8 cellular contexts compared by ENCODE assay signal in the genomic region with DNA sequence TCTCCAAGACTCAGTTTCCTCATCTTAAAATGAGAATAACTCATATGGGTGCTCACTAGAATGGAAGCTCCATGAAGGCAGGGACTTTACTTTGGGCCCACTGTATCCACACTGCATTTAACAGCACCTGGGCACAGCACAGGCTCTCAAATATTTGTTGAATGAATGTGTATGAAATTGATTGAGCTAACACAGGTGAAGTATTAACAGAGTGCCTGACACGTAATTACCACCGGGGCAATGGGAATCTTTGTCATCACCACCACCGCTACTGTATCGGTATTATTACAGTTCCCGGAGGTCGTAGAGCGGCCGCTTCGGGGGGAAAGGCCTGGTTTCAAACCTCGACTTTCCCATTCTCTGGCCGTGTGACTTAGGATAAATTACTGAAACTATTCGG. TPM values are rescaled to one million over a fixed set of nuclear protein-coding genes. Genes with fewer than 3 reads are reported as not detected.
DNase-seq lines count a peak whose midpoint lies in the region; ATAC-seq, FAIRE-seq and TF ChIP-seq lines count a peak whose summit lies in the region.

No MANE protein-coding gene starts in this region.

- H3K36me3 Mint-ChIP-seq in activated CD4-positive, alpha-beta T cell treated with anti-CD3 and anti-CD28 coated beads, Interleukin-2, amount 10 ng/mL, durations not matched to agents 24 days and 14 days (ENCODE audit: low read depth): peaks cover 3% of the 10 kb centered on the region
- H3K36me3 Mint-ChIP-seq in activated T-helper 17 cell treated with anti-CD3 and anti-CD28 coated beads, Interleukin-2, amount 50 U/mL, for 72 hours (ENCODE audit: low read depth): peaks cover 11% of the 10 kb centered on the region

- peak overlapping the region; percentile 98 for H3K4me3 Mint-ChIP-seq in activated CD4-positive, alpha-beta T cell treated with anti-CD3 and anti-CD28 coated beads, Interleukin-2, amount 10 ng/mL, durations not matched to agents 24 days and 14 days
- peak overlapping the region; percentile 97 for H3K4me3 Mint-ChIP-seq in activated T-helper 17 cell treated with anti-CD3 and anti-CD28 coated beads, Interleukin-2, amount 50 U/mL, for 72 hours

- no peak for ATAC-seq in activated T-helper 17 cell treated with anti-CD3 and anti-CD28 coated beads, Interleukin-2, amount 50 U/mL, for 72 hours (replicated peaks)
- no peak for ATAC-seq in sciatic nerve
- no peak for ATAC-seq in HG03565 (IDR thresholded peaks at IDR 0.05; ENCODE audit: unreplicated experiment)
- no peak for ATAC-seq in GM18870 (IDR thresholded peaks at IDR 0.05; ENCODE audit: unreplicated experiment)

- H3K27ac Mint-ChIP-seq in activated CD4-positive, alpha-beta T cell treated with anti-CD3 and anti-CD28 coated beads, Interleukin-2, amount 10 ng/mL, durations not matched to agents 24 days and 14 days: no peak overlapping the region
- peak overlapping the region; percentile 99 for H3K27ac Mint-ChIP-seq in activated T-helper 17 cell treated with anti-CD3 and anti-CD28 coated beads, Interleukin-2, amount 50 U/mL, for 72 hours

- peaks cover 9 to 11% of the 10 kb centered on the region in 2 donors for H3K4me1 ChIP-seq in kidney (ENCODE audit: control insufficient read depth in 1 of 2, insufficient read depth in 1 of 2, low read depth in 1 of 2, low read length in 2 of 2)
- H3K4me1 ChIP-seq in suprapubic skin: peaks cover 22% of the 10 kb centered on the region

- H3K4me3 ChIP-seq in kidney (ENCODE audit: low read length in 2 of 2) (peak overlapping the region; percentile 73 to 89), suprapubic skin (peak overlapping the region; percentile 93)

- intact Hi-C loops in activated CD4-positive, alpha-beta T cell treated with anti-CD3 and anti-CD28 coated beads, Interleukin-2, amount 10 ng/mL, durations not matched to agents 24 days and 14 days (cut with micrococcal nuclease): loop anchor here (5.0 to 10.0 kb wide), 2 partner anchors 142 to 471 kb away; a partner anchor contains a TSS
- intact Hi-C loops in kidney (cut with DNase I): no loop called here
- intact Hi-C loops in sciatic nerve (cut with DNase I): no loop called here

- DNase-seq in activated CD4-positive, alpha-beta T cell treated with anti-CD3 and anti-CD28 coated beads, Interleukin-2, amount 10 ng/mL, durations not matched to agents 24 days and 14 days: no peak
- DNase-seq in activated CD4-positive, alpha-beta T cell treated with anti-CD3 and anti-CD28 coated beads for 1 hour: no peak
- DNase-seq in kidney (no peak), suprapubic skin (ENCODE audit: low spot score in 2 of 2) (no peak), sciatic nerve (ENCODE audit: low spot score) (no peak)

- WGBS in suprapubic skin: 83% methylated on average over 12 of the region's 12 CpGs

- peaks cover 2% of the 10 kb centered on the region for H3K27me3 Mint-ChIP-seq in activated CD4-positive, alpha-beta T cell treated with anti-CD3 and anti-CD28 coated beads, Interleukin-2, amount 10 ng/mL, durations not matched to agents 24 days and 14 days
- no peaks in the 10 kb centered on the region for H3K27me3 Mint-ChIP-seq in activated T-helper 17 cell treated with anti-CD3 and anti-CD28 coated beads, Interleukin-2, amount 50 U/mL, for 72 hours

- peak overlapping the region in 1 of 2 donors; percentile 80 for H3K9ac ChIP-seq in kidney (ENCODE audit: low read length in 2 of 2)

- TF ChIP-seq EP300 in suprapubic skin (IDR thresholded peaks at IDR 0.05): no peak

- FAIRE-seq in kidney (lab: Jason Lieb, UNC): no peak

- H3K27me3 ChIP-seq in suprapubic skin: peaks cover 9% of the 10 kb centered on the region

- no peaks in the 10 kb centered on the region for H3K9me3 Mint-ChIP-seq in activated CD4-positive, alpha-beta T cell treated with anti-CD3 and anti-CD28 coated beads, Interleukin-2, amount 10 ng/mL, durations not matched to agents 24 days and 14 days
- H3K9me3 Mint-ChIP-seq in activated T-helper 17 cell treated with anti-CD3 and anti-CD28 coated beads, Interleukin-2, amount 50 U/mL, for 72 hours: no peaks in the 10 kb centered on the region

- no peaks in the 10 kb centered on the region for H3K9me3 ChIP-seq in kidney (ENCODE audit: control insufficient read depth in 1 of 2, low read length in 2 of 2)
- no peaks in the 10 kb centered on the region for H3K9me3 ChIP-seq in suprapubic skin

- peak overlapping the region; percentile 93 to 97 for H3K27ac ChIP-seq in kidney (ENCODE audit: low read depth in 2 of 2, low read length in 2 of 2)
- H3K27ac ChIP-seq in suprapubic skin: peak overlapping the region; percentile 89

- no peak for TF ChIP-seq POLR2A in suprapubic skin (IDR thresholded peaks at IDR 0.05)

- no peaks in the 10 kb centered on the region for H3K36me3 ChIP-seq in kidney (ENCODE audit: control insufficient read depth in 1 of 2, insufficient read depth in 2 of 2, low read length in 2 of 2)
- H3K36me3 ChIP-seq in suprapubic skin: no peaks in the 10 kb centered on the region

- H3K4me1 Mint-ChIP-seq in activated CD4-positive, alpha-beta T cell treated with anti-CD3 and anti-CD28 coated beads, Interleukin-2, amount 10 ng/mL, durations not matched to agents 24 days and 14 days: peaks cover 32% of the 10 kb centered on the region
- H3K4me1 Mint-ChIP-seq in activated T-helper 17 cell treated with anti-CD3 and anti-CD28 coated beads, Interleukin-2, amount 50 U/mL, for 72 hours: peaks cover 11% of the 10 kb centered on the region

- TF ChIP-seq CTCF in kidney (IDR thresholded peaks at IDR 0.05; ENCODE audit: borderline replicate concordance, extremely low read depth, insufficient read depth) (no peak), suprapubic skin (IDR thresholded peaks at IDR 0.05) (no peak)

RNA-seq across cellular contexts. Expression of a gene that starts 1.2 kb away (rescaled TPM):
- total RNA-seq in activated CD4-positive, alpha-beta T cell treated with anti-CD3 and anti-CD28 coated beads, Interleukin-2, amount 10 ng/mL, durations not matched to agents 24 days and 14 days: 13.6 and 14.9 TPM in 2 replicates
- total RNA-seq in activated T-helper 17 cell treated with anti-CD3 and anti-CD28 coated beads, Interleukin-2, amount 50 U/mL, for 72 hours: 10 to 100 TPM; 14.9 to 15.9 TPM
- 18.0 TPM for total RNA-seq in kidney
- polyA plus RNA-seq in kidney (ENCODE audit: insufficient read depth, low read depth, low replicate concordance): 7.7 TPM
- total RNA-seq in suprapubic skin: 10 to 100 TPM in 2 of 4 donors, 1 to 10 TPM in 2; 4.8 to 11.2 (median 8.8) TPM
- total RNA-seq in sciatic nerve: 28.8 TPM
